In the genomic region with DNA sequence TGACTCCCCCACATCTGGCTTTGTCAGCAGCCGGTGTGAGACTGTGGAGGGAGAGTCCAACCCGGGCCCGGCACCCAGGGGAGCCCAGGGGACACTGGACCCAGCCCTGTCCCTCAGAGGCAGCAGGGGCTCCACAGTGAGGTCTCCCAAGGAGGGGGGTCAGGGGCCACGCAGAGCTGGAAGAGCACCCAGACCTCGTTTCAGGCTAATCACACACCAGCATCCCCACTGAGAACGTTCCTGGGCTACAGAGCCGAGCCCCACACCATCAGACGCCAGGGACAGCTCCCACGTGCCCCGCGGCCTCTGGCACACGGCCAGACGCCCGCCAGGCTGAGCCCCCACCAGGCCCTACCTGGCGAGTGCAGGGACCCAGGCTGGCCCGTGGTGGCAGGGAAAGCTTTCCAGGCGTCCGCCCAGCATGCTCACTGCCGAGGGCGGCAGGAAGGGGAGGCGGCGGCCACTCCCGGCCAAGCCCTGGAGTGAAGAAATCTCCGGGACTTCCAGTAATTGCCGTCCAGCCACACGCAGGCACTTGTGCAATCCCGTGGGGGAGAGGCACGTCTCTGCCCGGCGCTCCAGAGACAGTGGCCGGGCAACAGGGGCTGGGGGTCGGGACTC, we compare ENCODE assay signal across 9 cellular contexts. TPM values are rescaled to one million over a fixed set of nuclear protein-coding genes. Genes with fewer than 3 reads are reported as not detected.
A peak's percentile ranks its signal among the peaks of the same experiment; 100 is the strongest.
DNase-seq lines count a peak whose midpoint lies in the region; ATAC-seq, FAIRE-seq and TF ChIP-seq lines count a peak whose summit lies in the region.
"Had no signal": no experiment of that assay in that cellular context is flagged by ENCODE, and none has a peak within 500 bp of the region (broad histone marks: within the 10 kb centered on the region; RNA-seq: fewer than 3 reads in every experiment).

No MANE protein-coding gene starts in this region.

- no peaks in the 10 kb centered on the region for H3K4me1 ChIP-seq in aorta (ENCODE audit: control insufficient read depth in 1 of 2, insufficient read depth in 2 of 2, low read length in 2 of 2)

- DNase-seq in NCI-H146 (lab: John Stamatoyannopoulos, UW) (peak; percentile 12), NCI-H146 treated with DMSO at 0.1 percent for 48 hours (lab: John Stamatoyannopoulos, UW; ENCODE audit: unreplicated experiment) (no peak), epithelial cell of esophagus (ENCODE audit: low read depth) (peak; percentile 93), midbrain (lab: John Stamatoyannopoulos, UW) (peak; percentile 4), aorta (peak; percentile 95), GM12892 (ENCODE audit: insufficient read length) (no peak), NCI-H1048 (lab: John Stamatoyannopoulos, UW) (no peak)

- H3K36me3 ChIP-seq in aorta (ENCODE audit: control insufficient read depth in 1 of 2, insufficient read depth in 2 of 2, low read length in 1 of 2): no peaks in the 10 kb centered on the region

- H3K4me3 ChIP-seq in epithelial cell of esophagus (ENCODE audit: low read length) (peak overlapping the region; percentile 25), aorta (ENCODE audit: low read length in 2 of 2) (no peak overlapping the region)

- peak overlapping the region in 1 of 2 donors; percentile 95 for H3K27ac ChIP-seq in aorta (ENCODE audit: low read depth in 1 of 2, low read length in 2 of 2)

- 14 to 24% methylated on average over 30 to 32 of the region's 32 CpGs for WGBS in aorta, 2 donors

- no peak for TF ChIP-seq CTCF in epithelial cell of esophagus (IDR thresholded peaks at IDR 0.05; ENCODE audit: insufficient read depth, low read depth, low read length, missing control alignments)

- intact Hi-C loops in aorta (cut with DNase I): no loop called here

- no peaks in the 10 kb centered on the region for H3K27me3 ChIP-seq in aorta (ENCODE audit: control insufficient read depth in 1 of 2, insufficient read depth in 2 of 2, low read length in 1 of 2)

- TF ChIP-seq POLR2A in GM12892 (IDR thresholded peaks at IDR 0.05; ENCODE audit: low read depth, low read length): no peak

- FAIRE-seq in GM12892 (lab: Jason Lieb, UNC): no peak
- FAIRE-seq: A204.1 had no signal

- ATAC-seq in aorta (ENCODE audit: low FRiP score): peak; percentile 90
- ATAC-seq in HG03159 (IDR thresholded peaks at IDR 0.05; ENCODE audit: unreplicated experiment): no peak

- H3K9me3 ChIP-seq in aorta (ENCODE audit: control insufficient read depth, low read length): no peaks in the 10 kb centered on the region

RNA-seq across cellular contexts. Expression of gene SBNO2, which starts 19.2 kb away (rescaled TPM):
- 100 to 1,000 TPM in 1 of 2 donors, 10 to 100 TPM in 1; 97.2 to 165 TPM for total RNA-seq in aorta
- polyA plus RNA-seq in aorta: 10 to 100 TPM; 11.0 to 53.3 TPM
- 6.4 TPM for polyA plus RNA-seq in GM12892 (2012; ENCODE audit: missing spikeins)

RNA-seq across cellular contexts. Expression of gene STK11, which starts 50.7 kb away (rescaled TPM):
- 10 to 100 TPM; 39.4 to 59.5 TPM for total RNA-seq in aorta
- polyA plus RNA-seq in aorta: 10 to 100 TPM; 30.1 to 58.9 TPM
- 13.8 TPM for polyA plus RNA-seq in GM12892 (2012; ENCODE audit: missing spikeins)

RNA-seq across cellular contexts. Expression of gene GPX4, which starts 51.0 kb away (rescaled TPM):
- 100 to 1,000 TPM; 165 to 236 TPM for total RNA-seq in aorta
- 100 to 1,000 TPM; 696 to 786 TPM for polyA plus RNA-seq in aorta
- polyA plus RNA-seq in GM12892 (2012; ENCODE audit: missing spikeins): 359 TPM

RNA-seq across cellular contexts. Expression of gene POLR2E, which starts 59.7 kb away (rescaled TPM):
- 10 to 100 TPM; 83.5 to 95.6 TPM for total RNA-seq in aorta
- 100 to 1,000 TPM in 1 of 2 donors, 10 to 100 TPM in 1; 91.5 to 116 TPM for polyA plus RNA-seq in aorta
- 87.9 TPM for polyA plus RNA-seq in GM12892 (2012; ENCODE audit: missing spikeins)

Comparison
In these comparisons a context has a peak if more than half of its experiments do, and no peak if none do; other contexts are left out.
1. DNase-seq: peak in NCI-H146 (single experiment), epithelial cell of esophagus (single experiment), midbrain (single experiment) and aorta (2 of 2); none in NCI-H146 treated with DMSO at 0.1 percent for 48 hours (single experiment), GM12892 (single experiment) and NCI-H1048 (single experiment).